In genomic region chr13:60646600-60646999, GRCh38 we compare ENCODE assay signal across 21 cellular contexts.
"Had no signal": no experiment of that assay in that cellular context is flagged by ENCODE, and none has a peak within 500 bp of the region (broad histone marks: within the 10 kb centered on the region; RNA-seq: fewer than 3 reads in every experiment).

No MANE protein-coding gene starts in this region.

- H3K4me1 ChIP-seq: esophagus muscularis mucosa, gastroesophageal sphincter, stomach had no signal

- H3K4me3 ChIP-seq: esophagus muscularis mucosa, gastroesophageal sphincter, lung, sigmoid colon, skin epidermis, stomach, thoracic aorta had no signal

- DNase-seq: effector memory CD4-positive, alpha-beta T cell; glutamatergic neuron; immature natural killer cell; left cardiac atrium; left ventricle myocardium superior; mesendoderm; naive B cell; posterior cingulate gyrus; sigmoid colon; stimulated activated CD4-positive, alpha-beta T cell treated with anti-CD3 and anti-CD28 coated beads, Interleukin-2, amount 100 ng/mL, for 24 hours; stimulated activated CD4-positive, alpha-beta T cell treated with anti-CD3 and anti-CD28 coated beads, Interleukin-4, amount 100 ng/mL, for 4 hours; stimulated activated naive B cell treated with anti-CD40 and anti-IgM and Interleukin-4, amounts not matched to agents 10 μg/mL and 1 μg/mL and 100 μg/mL, for 72 hours; stomach; substantia nigra; trophoblast cell had no signal

- H3K9me3 ChIP-seq: esophagus muscularis mucosa, sigmoid colon, stomach, thoracic aorta had no signal

- H3K27me3 ChIP-seq: sigmoid colon, stomach had no signal

- H3K36me3 ChIP-seq: esophagus muscularis mucosa, gastroesophageal sphincter, sigmoid colon, stomach, thoracic aorta had no signal

- H3K27ac ChIP-seq: epithelial cell of prostate, esophagus muscularis mucosa, gastroesophageal sphincter, sigmoid colon, skin epidermis, stomach, thoracic aorta had no signal
